ENCODE assay signal across 8 cellular contexts in the genomic region with DNA sequence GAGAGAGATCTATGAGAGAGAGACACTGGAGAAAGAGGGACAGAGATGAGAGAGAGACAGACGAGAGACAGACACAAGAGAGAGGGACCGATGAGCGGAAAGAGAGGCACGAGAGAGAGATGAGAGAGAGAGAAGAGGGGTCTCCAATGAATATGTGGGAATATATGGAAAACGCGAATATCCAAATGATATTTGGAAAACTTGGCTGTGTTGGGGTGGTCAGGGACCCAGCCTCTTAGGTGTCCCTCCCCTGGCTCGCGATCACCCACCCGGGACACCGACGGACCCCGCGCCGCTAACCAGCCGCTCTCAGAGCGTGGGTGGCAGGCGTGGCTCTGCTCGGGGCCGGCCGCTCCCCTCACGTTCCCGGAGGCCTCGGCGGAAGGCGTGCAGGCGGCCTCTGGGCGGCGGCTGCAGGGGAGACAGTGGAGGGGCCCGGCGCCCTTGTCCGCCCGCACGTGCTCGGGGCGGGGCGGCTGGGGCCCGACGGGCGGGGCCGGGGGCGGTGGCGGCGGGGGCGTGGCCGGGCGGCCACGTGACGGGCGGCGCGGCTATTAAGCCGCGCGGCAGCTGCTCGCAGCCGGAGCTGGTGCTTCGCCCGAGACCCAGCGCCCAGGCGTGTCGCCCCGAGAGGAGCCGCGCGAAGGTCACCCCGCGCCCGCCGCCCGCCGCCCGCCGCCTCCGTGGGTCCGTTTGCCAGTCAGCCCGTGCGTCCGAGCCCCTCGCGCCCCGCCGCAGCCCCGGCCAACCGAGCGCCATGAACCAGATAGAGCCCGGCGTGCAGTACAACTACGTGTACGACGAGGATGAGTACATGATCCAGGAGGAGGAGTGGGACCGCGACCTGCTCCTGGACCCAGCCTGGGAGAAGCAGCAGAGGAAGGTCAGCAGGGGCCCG. TPM values are rescaled to one million over a fixed set of nuclear protein-coding genes. Genes with fewer than 3 reads are reported as not detected.
DNase-seq lines count a peak whose midpoint lies in the region; ATAC-seq and TF ChIP-seq lines count a peak whose summit lies in the region.

Gene ACTN2 (plus strand): TSS at position 583 of the 898 bp plus-strand sequence. CDS start 175 bp downstream, at position 758.

- peak; percentile 85 for ATAC-seq in HG02610 (IDR thresholded peaks at IDR 0.05; ENCODE audit: unreplicated experiment)
- peak; percentile 81 to 82 for ATAC-seq in activated T-cell treated with anti-CD3 and anti-CD28 coated beads, Interleukin-2, amount 50 U/mL, for 4 hours

- no peaks in the 10 kb centered on the region for H3K36me3 Mint-ChIP-seq in activated T-cell treated with anti-CD3 and anti-CD28 coated beads, Interleukin-2, amount 50 U/mL, for 4 hours (ENCODE audit: insufficient read depth)
- H3K36me3 Mint-ChIP-seq in nephron progenitor cell (ENCODE audit: low read depth), result peaks cover 8% of the 10 kb centered on the region

- DNase-seq in GM06990 (ENCODE audit: extremely low read depth, insufficient read length) (peak; percentile 38), NCI-H446 treated with DMSO at 0.1 percent for 48 hours (lab: John Stamatoyannopoulos, UW) (peak; percentile 4), fibroblast of mammary gland (ENCODE audit: low read depth) (no peak), nephron progenitor cell (peak; percentile 81), KG1 (lab: John Stamatoyannopoulos, UW) (no peak)
- peak; percentile 31 for DNase-seq in activated T-cell treated with anti-CD3 and anti-CD28 coated beads, Interleukin-2, amount 50 U/mL, for 4 hours

- peaks cover 44% of the 10 kb centered on the region for H3K27me3 Mint-ChIP-seq in activated T-cell treated with anti-CD3 and anti-CD28 coated beads, Interleukin-2, amount 50 U/mL, for 4 hours (ENCODE audit: low read depth)
- peaks cover 87% of the 10 kb centered on the region for H3K27me3 Mint-ChIP-seq in nephron progenitor cell (ENCODE audit: low read depth, poor library complexity)

- H3K9me3 Mint-ChIP-seq in activated T-cell treated with anti-CD3 and anti-CD28 coated beads, Interleukin-2, amount 50 U/mL, for 4 hours, result peaks cover 5% of the 10 kb centered on the region
- peaks cover 20% of the 10 kb centered on the region for H3K9me3 Mint-ChIP-seq in nephron progenitor cell

- peak within 1 kb of the TSS; percentile 49 for H3K4me3 Mint-ChIP-seq in activated T-cell treated with anti-CD3 and anti-CD28 coated beads, Interleukin-2, amount 50 U/mL, for 4 hours
- peak within 1 kb of the TSS; percentile 78 for H3K4me3 Mint-ChIP-seq in nephron progenitor cell

- H3K4me1 Mint-ChIP-seq in activated T-cell treated with anti-CD3 and anti-CD28 coated beads, Interleukin-2, amount 50 U/mL, for 4 hours (ENCODE audit: low read depth), result peaks cover 14% of the 10 kb centered on the region
- H3K4me1 Mint-ChIP-seq in nephron progenitor cell, result peaks cover 12% of the 10 kb centered on the region

- no peaks in the 10 kb centered on the region for H3K9me3 ChIP-seq in subcutaneous abdominal adipose tissue (ENCODE audit: control insufficient read depth in 5 of 5, low read length in 5 of 5)

- no peak for TF ChIP-seq CTCF in GM06990 (IDR thresholded peaks at IDR 0.05; ENCODE audit: insufficient read depth, low read length, poor library complexity, severe bottlenecking)
- TF ChIP-seq CTCF in fibroblast of mammary gland (conservative IDR thresholded peaks at IDR 0.05; ENCODE audit: control insufficient read depth, insufficient read depth, low read depth, low read length), result no peak
- no peak for TF ChIP-seq CTCF in nephron progenitor cell (IDR thresholded peaks at IDR 0.05)

- peak within 1 kb of the TSS in 1 of 5 donors; percentile 20 for H3K9ac ChIP-seq in subcutaneous abdominal adipose tissue (ENCODE audit: low read length in 5 of 5)

- H3K27me3 ChIP-seq in GM06990 (replicated peaks; ENCODE audit: control insufficient read depth, insufficient read depth, low read length) (no peaks in the 10 kb centered on the region; the same call in 1 of the 2 replicates), subcutaneous abdominal adipose tissue (ENCODE audit: control insufficient read depth in 5 of 5, insufficient read depth in 4 of 5, low read length in 5 of 5) (peaks cover 6 to 22% (median 10%) of the 10 kb centered on the region in 5 donors)

- H3K36me3 ChIP-seq in GM06990 (ENCODE audit: control insufficient read depth, insufficient read depth, low read length), result no peaks in the 10 kb centered on the region
- H3K36me3 ChIP-seq in subcutaneous abdominal adipose tissue (ENCODE audit: control insufficient read depth in 5 of 5, insufficient read depth in 5 of 5, low read length in 5 of 5), result no peaks in the 10 kb centered on the region

- H3K27ac Mint-ChIP-seq in nephron progenitor cell, result no peak within 1 kb of the TSS

- H3K27ac ChIP-seq in subcutaneous abdominal adipose tissue (ENCODE audit: low read depth, low read length), result no peak within 1 kb of the TSS

- peaks cover 0 to 16% (median 14%) of the 10 kb centered on the region in 5 donors for H3K4me1 ChIP-seq in subcutaneous abdominal adipose tissue (ENCODE audit: control insufficient read depth in 5 of 5, insufficient read depth in 5 of 5, low read length in 5 of 5)

- H3K4me3 ChIP-seq in GM06990 (replicated peaks; ENCODE audit: low read depth, low read length), result peak within 1 kb of the TSS; percentile 22
- H3K4me3 ChIP-seq in fibroblast of mammary gland (ENCODE audit: control insufficient read depth, low read depth, low read length), result peak within 1 kb of the TSS; percentile 15
- peak within 1 kb of the TSS; percentile 4 to 68 (median 53) for H3K4me3 ChIP-seq in subcutaneous abdominal adipose tissue (ENCODE audit: low read depth in 1 of 5, low read length in 5 of 5)

RNA-seq across cellular contexts. Expression of gene ACTN2, which starts in this region (rescaled TPM):
- under 1 TPM; 0.24 to 0.63 (median 0.34) TPM for total RNA-seq in activated T-cell treated with anti-CD3 and anti-CD28 coated beads, Interleukin-2, amount 50 U/mL, for 4 hours

Comparison
In these comparisons a context has a peak if more than half of its experiments do, and no peak if none do; other contexts are left out.
1. Peak in DNase-seq and ATAC-seq in activated T-cell treated with anti-CD3 and anti-CD28 coated beads, Interleukin-2, amount 50 U/mL, for 4 hours; RNA of the gene not detected or under 1 TPM.
2. DNase-seq: peak in GM06990 (single experiment), NCI-H446 treated with DMSO at 0.1 percent for 48 hours (single experiment) and nephron progenitor cell (single experiment); none in fibroblast of mammary gland (single experiment) and KG1 (single experiment).
3. Peak in every context shown above with its lines, with median percentiles within 50 percentile points of each other: H3K4me3 ChIP-seq.